In genomic region chr7:138768251-138768650, GRCh38 we compare ENCODE assay signal across 1 cellular context.
TF ChIP-seq lines count a peak whose summit lies in the region.

No MANE protein-coding gene starts in this region.

TF ChIP-seq in GM23338, 12 proteins besides CTCF, POLR2A, EP300 and RAD21 (continued from another document):
- TF ChIP-seq ETS1 (IDR thresholded peaks at IDR 0.05) (no peak), EZH2phosphoT487 (IDR thresholded peaks at IDR 0.05; ENCODE audit: unreplicated experiment) (no peak), JUNB (IDR thresholded peaks at IDR 0.05; ENCODE audit: unreplicated experiment) (no peak), NANOG (IDR thresholded peaks at IDR 0.05; ENCODE audit: borderline replicate concordance) (no peak), POLR2AphosphoS5 (IDR thresholded peaks at IDR 0.05; ENCODE audit: low read depth) (no peak)
- TF ChIP-seq, protein P1, sequence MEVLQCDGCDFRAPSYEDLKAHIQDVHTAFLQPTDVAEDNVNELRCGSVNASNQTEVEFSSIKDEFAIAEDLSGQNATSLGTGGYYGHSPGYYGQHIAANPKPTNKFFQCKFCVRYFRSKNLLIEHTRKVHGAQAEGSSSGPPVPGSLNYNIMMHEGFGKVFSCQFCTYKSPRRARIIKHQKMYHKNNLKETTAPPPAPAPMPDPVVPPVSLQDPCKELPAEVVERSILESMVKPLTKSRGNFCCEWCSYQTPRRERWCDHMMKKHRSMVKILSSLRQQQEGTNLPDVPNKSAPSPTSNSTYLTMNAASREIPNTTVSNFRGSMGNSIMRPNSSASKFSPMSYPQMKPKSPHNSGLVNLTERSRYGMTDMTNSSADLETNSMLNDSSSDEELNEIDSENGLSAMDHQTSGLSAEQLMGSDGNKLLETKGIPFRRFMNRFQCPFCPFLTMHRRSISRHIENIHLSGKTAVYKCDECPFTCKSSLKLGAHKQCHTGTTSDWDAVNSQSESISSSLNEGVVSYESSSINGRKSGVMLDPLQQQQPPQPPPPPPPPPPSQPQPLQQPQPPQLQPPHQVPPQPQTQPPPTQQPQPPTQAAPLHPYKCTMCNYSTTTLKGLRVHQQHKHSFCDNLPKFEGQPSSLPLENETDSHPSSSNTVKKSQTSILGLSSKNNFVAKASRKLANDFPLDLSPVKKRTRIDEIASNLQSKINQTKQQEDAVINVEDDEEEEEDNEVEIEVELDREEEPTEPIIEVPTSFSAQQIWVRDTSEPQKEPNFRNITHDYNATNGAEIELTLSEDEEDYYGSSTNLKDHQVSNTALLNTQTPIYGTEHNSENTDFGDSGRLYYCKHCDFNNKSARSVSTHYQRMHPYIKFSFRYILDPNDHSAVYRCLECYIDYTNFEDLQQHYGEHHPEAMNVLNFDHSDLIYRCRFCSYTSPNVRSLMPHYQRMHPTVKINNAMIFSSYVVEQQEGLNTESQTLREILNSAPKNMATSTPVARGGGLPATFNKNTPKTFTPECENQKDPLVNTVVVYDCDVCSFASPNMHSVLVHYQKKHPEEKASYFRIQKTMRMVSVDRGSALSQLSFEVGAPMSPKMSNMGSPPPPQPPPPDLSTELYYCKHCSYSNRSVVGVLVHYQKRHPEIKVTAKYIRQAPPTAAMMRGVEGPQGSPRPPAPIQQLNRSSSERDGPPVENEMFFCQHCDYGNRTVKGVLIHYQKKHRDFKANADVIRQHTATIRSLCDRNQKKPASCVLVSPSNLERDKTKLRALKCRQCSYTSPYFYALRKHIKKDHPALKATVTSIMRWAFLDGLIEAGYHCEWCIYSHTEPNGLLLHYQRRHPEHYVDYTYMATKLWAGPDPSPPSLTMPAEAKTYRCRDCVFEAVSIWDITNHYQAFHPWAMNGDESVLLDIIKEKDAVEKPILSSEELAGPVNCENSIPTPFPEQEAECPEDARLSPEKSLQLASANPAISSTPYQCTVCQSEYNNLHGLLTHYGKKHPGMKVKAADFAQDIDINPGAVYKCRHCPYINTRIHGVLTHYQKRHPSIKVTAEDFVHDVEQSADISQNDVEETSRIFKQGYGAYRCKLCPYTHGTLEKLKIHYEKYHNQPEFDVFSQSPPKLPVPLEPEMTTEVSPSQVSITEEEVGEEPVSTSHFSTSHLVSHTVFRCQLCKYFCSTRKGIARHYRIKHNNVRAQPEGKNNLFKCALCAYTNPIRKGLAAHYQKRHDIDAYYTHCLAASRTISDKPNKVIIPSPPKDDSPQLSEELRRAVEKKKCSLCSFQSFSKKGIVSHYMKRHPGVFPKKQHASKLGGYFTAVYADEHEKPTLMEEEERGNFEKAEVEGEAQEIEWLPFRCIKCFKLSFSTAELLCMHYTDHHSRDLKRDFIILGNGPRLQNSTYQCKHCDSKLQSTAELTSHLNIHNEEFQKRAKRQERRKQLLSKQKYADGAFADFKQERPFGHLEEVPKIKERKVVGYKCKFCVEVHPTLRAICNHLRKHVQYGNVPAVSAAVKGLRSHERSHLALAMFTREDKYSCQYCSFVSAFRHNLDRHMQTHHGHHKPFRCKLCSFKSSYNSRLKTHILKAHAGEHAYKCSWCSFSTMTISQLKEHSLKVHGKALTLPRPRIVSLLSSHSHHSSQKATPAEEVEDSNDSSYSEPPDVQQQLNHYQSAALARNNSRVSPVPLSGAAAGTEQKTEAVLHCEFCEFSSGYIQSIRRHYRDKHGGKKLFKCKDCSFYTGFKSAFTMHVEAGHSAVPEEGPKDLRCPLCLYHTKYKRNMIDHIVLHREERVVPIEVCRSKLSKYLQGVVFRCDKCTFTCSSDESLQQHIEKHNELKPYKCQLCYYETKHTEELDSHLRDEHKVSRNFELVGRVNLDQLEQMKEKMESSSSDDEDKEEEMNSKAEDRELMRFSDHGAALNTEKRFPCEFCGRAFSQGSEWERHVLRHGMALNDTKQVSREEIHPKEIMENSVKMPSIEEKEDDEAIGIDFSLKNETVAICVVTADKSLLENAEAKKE (CRISPR knock-in tag; IDR thresholded peaks at IDR 0.05): no peak
